8 cellular contexts compared by ENCODE assay signal in genomic region chr2:57549642-57550102, GRCh38.
A peak's percentile ranks its signal among the peaks of the same experiment; 100 is the strongest.
DNase-seq lines count a peak whose midpoint lies in the region; ATAC-seq and TF ChIP-seq lines count a peak whose summit lies in the region.

No MANE protein-coding gene starts in this region.

- H3K4me3 ChIP-seq in lower lobe of right lung, result no peak overlapping the region

- intact Hi-C loops in lower lobe of right lung (cut with DNase I), result no loop called here

- no peak overlapping the region for H3K27ac ChIP-seq in lower lobe of right lung

- peaks cover 8% of the 10 kb centered on the region for H3K9me3 ChIP-seq in lower lobe of right lung

- TF ChIP-seq CTCF in lower lobe of right lung (IDR thresholded peaks at IDR 0.05), result peak; percentile 17

- H3K36me3 ChIP-seq in lower lobe of right lung, result no peaks in the 10 kb centered on the region

- H3K4me1 ChIP-seq in lower lobe of right lung, result no peaks in the 10 kb centered on the region

- DNase-seq in COR-L47 (lab: John Stamatoyannopoulos, UW) (peak; percentile 4), SHP77 (lab: John Stamatoyannopoulos, UW) (peak; percentile 19 to 38), lower lobe of right lung (no peak), HK-2 (ENCODE audit: unreplicated experiment) (no peak)
- DNase-seq in stimulated activated CD4-positive, alpha-beta T cell treated with anti-CD3 and anti-CD28 coated beads, Interleukin-4, amount 100 ng/mL, for 1 hour, result no peak

- no peaks in the 10 kb centered on the region for H3K27me3 ChIP-seq in lower lobe of right lung (ENCODE audit: low read depth)

- ATAC-seq in GM19351 (IDR thresholded peaks at IDR 0.05; ENCODE audit: unreplicated experiment) (peak; percentile 76), HG03460 (IDR thresholded peaks at IDR 0.05; ENCODE audit: unreplicated experiment) (peak; percentile 70), lower lobe of right lung (peak in 1 of 2 donors; percentile 19), GM21381 (IDR thresholded peaks at IDR 0.05; ENCODE audit: unreplicated experiment) (no peak)

Comparison
In these comparisons a context has a peak if more than half of its experiments do, and no peak if none do; other contexts are left out.
1. DNase-seq: peak in COR-L47 (single experiment) and SHP77 (2 of 2); none in lower lobe of right lung (single experiment), stimulated activated CD4-positive, alpha-beta T cell treated with anti-CD3 and anti-CD28 coated beads, Interleukin-4, amount 100 ng/mL, for 1 hour (single experiment) and HK-2 (single experiment).